ENCODE assay signal across 1 cellular context in genomic region chr19:4830768-4831265, GRCh38.
TF ChIP-seq lines count a peak whose summit lies in the region.

No MANE protein-coding gene starts in this region.

TF ChIP-seq in endothelial cell of umbilical vein, 7 proteins besides CTCF, POLR2A, EP300 and RAD21:
- no peak for TF ChIP-seq POLR2AphosphoS5 (IDR thresholded peaks at IDR 0.05; ENCODE audit: insufficient read depth, low read depth, low read length)
- TF ChIP-seq JUN (IDR thresholded peaks at IDR 0.05; ENCODE audit: borderline replicate concordance, insufficient read depth, insufficient read length, low read depth) = no peak
- TF ChIP-seq FOS (IDR thresholded peaks at IDR 0.05; ENCODE audit: borderline replicate concordance, insufficient read depth, low read length) = no peak
- TF ChIP-seq GATA2 (IDR thresholded peaks at IDR 0.05; ENCODE audit: insufficient read depth, insufficient read length, low read depth, low read length) = no peak
- TF ChIP-seq MAX (IDR thresholded peaks at IDR 0.05; ENCODE audit: insufficient read depth, insufficient read length) = no peak
- TF ChIP-seq MYC (IDR thresholded peaks at IDR 0.05; ENCODE audit: low read depth, low read length) = no peak
- no peak for TF ChIP-seq EZH2 (IDR thresholded peaks at IDR 0.05; ENCODE audit: borderline replicate concordance, low read depth, low read length, severe bottlenecking)
